In genomic region chr14:67583711-67584644, GRCh38 we compare ENCODE assay signal across 9 cellular contexts. TPM values are rescaled to one million over a fixed set of nuclear protein-coding genes. Genes with fewer than 3 reads are reported as not detected.
A peak's percentile ranks its signal among the peaks of the same experiment; 100 is the strongest.
DNase-seq lines count a peak whose midpoint lies in the region; ATAC-seq and TF ChIP-seq lines count a peak whose summit lies in the region.
"Had no signal": no experiment of that assay in that cellular context is flagged by ENCODE, and none has a peak within 500 bp of the region (broad histone marks: within the 10 kb centered on the region; RNA-seq: fewer than 3 reads in every experiment).

No MANE protein-coding gene starts in this region.

- WGBS in testis, 2 donors, result 85 to 92% methylated on average over 6 of the region's 6 CpGs

- H3F3A ChIP-seq in OCI-LY1 (ENCODE audit: insufficient read depth, low read length), result no peaks in the 10 kb centered on the region

- peaks cover 17% of the 10 kb centered on the region for H3K36me3 ChIP-seq in OCI-LY1 (ENCODE audit: insufficient read depth, low read length)
- H3K36me3 ChIP-seq in kidney epithelial cell (ENCODE audit: control insufficient read depth, insufficient read depth, low read length), result no peaks in the 10 kb centered on the region
- H3K36me3 ChIP-seq in testis (ENCODE audit: low read depth, missing control alignments), result no peaks in the 10 kb centered on the region

- DNase-seq in activated T-cell treated with anti-CD3 and anti-CD28 coated beads, Interleukin-2, amount 50 U/mL, for 4 hours, result peak; percentile 20
- no peak for DNase-seq in activated T-cell treated with anti-CD3 and anti-CD28 coated beads for 4 hours
- DNase-seq in HEK293T (ENCODE audit: extremely low spot score), result peak; percentile 74
- peak; percentile 66 for DNase-seq in MCF 10A (ENCODE audit: unreplicated experiment)
- no peak for DNase-seq in kidney epithelial cell (ENCODE audit: low read depth)
- peak; percentile 48 for DNase-seq in testis
- no peak for DNase-seq in globus pallidus (ENCODE audit: low spot score)

- H3K9me3 ChIP-seq in OCI-LY1 (ENCODE audit: low read length), result no peaks in the 10 kb centered on the region
- H3K9me3 ChIP-seq in testis, result no peaks in the 10 kb centered on the region

- no peak overlapping the region for H2AFZ ChIP-seq in OCI-LY1 (ENCODE audit: low read length)

- H3K27me3 ChIP-seq in OCI-LY1 (ENCODE audit: insufficient read depth, low read length) (no peaks in the 10 kb centered on the region; the same call in 1 of the 2 replicates), kidney epithelial cell (ENCODE audit: control insufficient read depth, insufficient read depth, low read length) (no peaks in the 10 kb centered on the region), testis (no peaks in the 10 kb centered on the region)

- H3K36me3 Mint-ChIP-seq in activated T-cell treated with anti-CD3 and anti-CD28 coated beads, Interleukin-2, amount 50 U/mL, for 4 hours (ENCODE audit: insufficient read depth), result peaks cover 10% of the 10 kb centered on the region
- H3K36me3 Mint-ChIP-seq in MCF 10A (ENCODE audit: insufficient read depth, unreplicated experiment), result peaks cover 20% of the 10 kb centered on the region

- H3K27ac Mint-ChIP-seq in MCF 10A (ENCODE audit: low read depth, unreplicated experiment), result no peak overlapping the region

- no peaks in the 10 kb centered on the region for H3K4me1 Mint-ChIP-seq in activated T-cell treated with anti-CD3 and anti-CD28 coated beads, Interleukin-2, amount 50 U/mL, for 4 hours (ENCODE audit: low read depth)
- H3K4me1 Mint-ChIP-seq in MCF 10A (ENCODE audit: insufficient read depth, unreplicated experiment), result no peaks in the 10 kb centered on the region
- H3K4me1 Mint-ChIP-seq: central memory CD8-positive, alpha-beta T cell had no signal

- no peaks in the 10 kb centered on the region for H3K27me3 Mint-ChIP-seq in activated T-cell treated with anti-CD3 and anti-CD28 coated beads, Interleukin-2, amount 50 U/mL, for 4 hours (ENCODE audit: low read depth)
- no peaks in the 10 kb centered on the region for H3K27me3 Mint-ChIP-seq in MCF 10A (ENCODE audit: insufficient read depth, unreplicated experiment)
- H3K27me3 Mint-ChIP-seq: central memory CD8-positive, alpha-beta T cell had no signal

- POLR2A ChIA-PET in HEK293T (lab: Yijun Ruan, JAX), result interaction anchor here (1.0 to 4.9 kb wide), 2 partner anchors 16 to 120 kb away, joined by 3 to 20 read pairs; partner anchors contain the start of gene PIGH
- POLR2A ChIA-PET in MCF 10A (lab: Yijun Ruan, JAX), result interaction anchor here (0.6 to 2.7 kb wide), 6 partner anchors 15 to 112 kb away, joined by 3 to 13 read pairs (median 6); partner anchors contain the start of genes PIGH and RDH11

- no peak overlapping the region for H3K4me3 Mint-ChIP-seq in activated T-cell treated with anti-CD3 and anti-CD28 coated beads, Interleukin-2, amount 50 U/mL, for 4 hours
- H3K4me3 Mint-ChIP-seq in MCF 10A (ENCODE audit: unreplicated experiment), result no peak overlapping the region
- H3K4me3 Mint-ChIP-seq: central memory CD8-positive, alpha-beta T cell had no signal

- no peak overlapping the region for H3K9ac ChIP-seq in OCI-LY1 (ENCODE audit: low read length)

- H3K4me2 ChIP-seq in OCI-LY1 (ENCODE audit: low read length), result no peak overlapping the region

- H3K9me2 ChIP-seq in OCI-LY1 (ENCODE audit: low read depth, low read length), result no peaks in the 10 kb centered on the region

- no peaks in the 10 kb centered on the region for H3K4me1 ChIP-seq in OCI-LY1 (ENCODE audit: insufficient read depth, low read length, severe bottlenecking)
- H3K4me1 ChIP-seq in testis, result no peaks in the 10 kb centered on the region

- H3K4me3 ChIP-seq in OCI-LY1 (ENCODE audit: low read depth, low read length, poor library complexity, severe bottlenecking), result no peak overlapping the region
- no peak overlapping the region for H3K4me3 ChIP-seq in kidney epithelial cell (ENCODE audit: low read depth, low read length)
- no peak overlapping the region for H3K4me3 ChIP-seq in testis

- H3K9me3 Mint-ChIP-seq in activated T-cell treated with anti-CD3 and anti-CD28 coated beads, Interleukin-2, amount 50 U/mL, for 4 hours, result no peaks in the 10 kb centered on the region
- no peaks in the 10 kb centered on the region for H3K9me3 Mint-ChIP-seq in MCF 10A (ENCODE audit: unreplicated experiment)
- H3K9me3 Mint-ChIP-seq: central memory CD8-positive, alpha-beta T cell had no signal

- H3K27ac ChIP-seq in OCI-LY1 (ENCODE audit: low read depth, low read length, poor library complexity, severe bottlenecking) (no peak overlapping the region), testis (no peak overlapping the region)

- no peaks in the 10 kb centered on the region for H4K20me1 ChIP-seq in OCI-LY1 (ENCODE audit: insufficient read depth, low read length)

- no TSS peak for BruUV-seq in MCF 10A (replicated peaks; lab: Mats Ljungman, UMichigan)

- TF ChIP-seq POLR2A in testis (IDR thresholded peaks at IDR 0.05), result no peak

- TF ChIP-seq CTCF in OCI-LY1 (IDR thresholded peaks at IDR 0.05; ENCODE audit: low read length), result peak; percentile 88
- TF ChIP-seq CTCF in MCF 10A (IDR thresholded peaks at IDR 0.05; ENCODE audit: unreplicated experiment), result peak; percentile 65
- TF ChIP-seq CTCF in kidney epithelial cell (IDR thresholded peaks at IDR 0.05; ENCODE audit: insufficient read depth, low read length, poor library complexity, severe bottlenecking), result peak; percentile 81
- peak; percentile 9 to 49 (median 43) for TF ChIP-seq CTCF in testis (IDR thresholded peaks at IDR 0.05)

- ATAC-seq in activated T-cell treated with anti-CD3 and anti-CD28 coated beads, Interleukin-2, amount 50 U/mL, for 4 hours, result peak in 1 of 2 donors; percentile 72

- no peaks in the 10 kb centered on the region for H3K79me2 ChIP-seq in OCI-LY1 (ENCODE audit: insufficient read depth, low read length)

- CTCF ChIA-PET in HEK293T (lab: Yijun Ruan, JAX) (interaction anchor here (0.6 to 6.8 kb wide), 12 partner anchors 15 to 157 kb away, joined by 3 to 57 read pairs (median 3); no protein-coding TSS in a partner anchor), MCF 10A (lab: Yijun Ruan, JAX) (interaction anchor here (0.6 to 10.6 kb wide), 47 partner anchors 10 to 1584 kb away, joined by 3 to 132 read pairs (median 4); partner anchors contain the start of genes ARG2, PIGH, PLEK2 and RDH12)

- intact Hi-C loops in MCF 10A (cut with micrococcal nuclease), result loop anchor here (1.0 kb wide), 3 partner anchors 35 to 120 kb away; partner anchors contain the start of gene ARG2
- intact Hi-C loops in testis (cut with DNase I; ENCODE audit: low total_unique reads), result no loop called here

TF ChIP-seq in HEK293T, 16 proteins besides CTCF, POLR2A, EP300 and RAD21:
- no peak for TF ChIP-seq ARNT (IDR thresholded peaks at IDR 0.05)
TF ChIP-seq in HEK293T: peak in this region for 0.

RNA-seq across cellular contexts. Expression of gene PIGH, which starts 16.1 kb away (rescaled TPM):
- 10 to 100 TPM; 37.2 to 41.4 (median 39.6) TPM for total RNA-seq in activated T-cell treated with anti-CD3 and anti-CD28 coated beads, Interleukin-2, amount 50 U/mL, for 4 hours
- total RNA-seq in MCF 10A (2022) (13.8 and 18.9 TPM in 2 replicates), kidney epithelial cell (27.1 and 28.5 TPM in 2 replicates), testis (10 to 100 TPM; 44.1 to 45.2 TPM)
- polyA plus RNA-seq in testis (ENCODE audit: insufficient read depth, low read depth, low replicate concordance), result 69.3 TPM

RNA-seq across cellular contexts. Expression of gene ARG2, which starts 35.7 kb away (rescaled TPM):
- 1 to 10 TPM; 3.1 to 4.6 (median 4.3) TPM for total RNA-seq in activated T-cell treated with anti-CD3 and anti-CD28 coated beads, Interleukin-2, amount 50 U/mL, for 4 hours
- total RNA-seq in MCF 10A (2022), result 11.7 and 17.6 TPM in 2 replicates
- 35.0 and 45.6 TPM in 2 replicates for total RNA-seq in kidney epithelial cell
- total RNA-seq in testis, result 1 to 10 TPM; 3.8 to 5.1 TPM
- polyA plus RNA-seq in testis (ENCODE audit: insufficient read depth, low read depth, low replicate concordance), result 5.3 TPM

RNA-seq across cellular contexts. Expression of gene PLEKHH1, which starts 50.9 kb away (rescaled TPM):
- total RNA-seq in activated T-cell treated with anti-CD3 and anti-CD28 coated beads, Interleukin-2, amount 50 U/mL, for 4 hours, result 1 to 10 TPM; 1.1 to 2.3 (median 1.1) TPM
- 5.8 and 6.0 TPM in 2 replicates for total RNA-seq in MCF 10A (2022)
- total RNA-seq in kidney epithelial cell, result 9.4 and 11.5 TPM in 2 replicates
- total RNA-seq in testis, result 10 to 100 TPM; 49.1 to 61.3 TPM
- polyA plus RNA-seq in testis (ENCODE audit: insufficient read depth, low read depth, low replicate concordance), result 21.4 TPM

Comparison
In these comparisons a context has a peak if more than half of its experiments do, and no peak if none do; other contexts are left out.
1. DNase-seq: peak in activated T-cell treated with anti-CD3 and anti-CD28 coated beads, Interleukin-2, amount 50 U/mL, for 4 hours (single experiment), HEK293T (single experiment), MCF 10A (single experiment) and testis (single experiment); none in activated T-cell treated with anti-CD3 and anti-CD28 coated beads for 4 hours (single experiment), kidney epithelial cell (single experiment) and globus pallidus (single experiment).
2. Peak in every context shown above with its lines, with median percentiles within 50 percentile points of each other: CTCF ChIP-seq.